17 cellular contexts compared by ENCODE assay signal in genomic region chr4:97496298-97496873, GRCh38.
DNase-seq lines count a peak whose midpoint lies in the region; ATAC-seq, FAIRE-seq and TF ChIP-seq lines count a peak whose summit lies in the region.
"Had no signal": no experiment of that assay in that cellular context is flagged by ENCODE, and none has a peak within 500 bp of the region (broad histone marks: within the 10 kb centered on the region; RNA-seq: fewer than 3 reads in every experiment).

No MANE protein-coding gene starts in this region.

- no peaks in the 10 kb centered on the region for H3K79me2 ChIP-seq in GM23338 (replicated peaks; ENCODE audit: insufficient read depth)
- no peaks in the 10 kb centered on the region for H3K79me2 ChIP-seq in PC-3 (ENCODE audit: low read length)
- H3K79me2 ChIP-seq in H1 (ENCODE audit: control insufficient read depth in 1 of 2, insufficient read depth in 2 of 2, low read length in 2 of 2): no peaks in the 10 kb centered on the region

- no peak overlapping the region for H4K91ac ChIP-seq in H1 (replicated peaks; ENCODE audit: insufficient read length, low read length)

- H3K36me3 ChIP-seq in GM23338 (ENCODE audit: insufficient read depth): no peaks in the 10 kb centered on the region
- no peaks in the 10 kb centered on the region for H3K36me3 ChIP-seq in PC-3 (ENCODE audit: low read depth, low read length)
- H3K36me3 ChIP-seq in H1 (ENCODE audit: control insufficient read depth in 2 of 4, insufficient read depth in 4 of 4, low read length in 3 of 4): no peaks in the 10 kb centered on the region
- no peaks in the 10 kb centered on the region for H3K36me3 ChIP-seq in adrenal gland (replicated peaks in 1 of 2)
- H3K36me3 ChIP-seq in stomach: no peaks in the 10 kb centered on the region
- H3K36me3 ChIP-seq: BE2C, lower lobe of right lung had no signal

- H3F3A ChIP-seq in GM23338 (replicated peaks; ENCODE audit: low read depth) (no peaks in the 10 kb centered on the region), PC-3 (ENCODE audit: low read length, unreplicated experiment) (peaks cover 3% of the 10 kb centered on the region)

- H2BK120ac ChIP-seq in H1 (replicated peaks; ENCODE audit: low read depth, low read length): no peak overlapping the region

- TF ChIP-seq EP300 in H1 (IDR thresholded peaks at IDR 0.05; ENCODE audit: borderline replicate concordance in 1 of 2, low read depth in 2 of 2, low read length in 2 of 2) (no peak), stomach (IDR thresholded peaks at IDR 0.05) (no peak)

- H3K9me3 ChIP-seq in PC-3 (ENCODE audit: low read length) (no peaks in the 10 kb centered on the region), H1 (ENCODE audit: insufficient read depth in 2 of 2, low read depth in 1 of 2, low read length in 1 of 2) (no peaks in the 10 kb centered on the region), adrenal gland (replicated peaks in 1 of 3) (no peaks in the 10 kb centered on the region), stomach (no peaks in the 10 kb centered on the region)
- H3K9me3 ChIP-seq: BE2C, lower lobe of right lung had no signal

- H3K27ac Mint-ChIP-seq in GM23338 (peak overlapping the region; percentile 33; the same call in 1 of the 2 replicates), neural crest cell (ENCODE audit: unreplicated experiment) (peak overlapping the region; percentile 45)
- no peak overlapping the region for H3K27ac Mint-ChIP-seq in activated CD8-positive, alpha-beta T cell treated with anti-CD3 and anti-CD28 coated beads for 36 hours
- H3K27ac Mint-ChIP-seq: stimulated activated naive CD8-positive, alpha-beta T cell treated with anti-CD3 and anti-CD28 coated beads, Interleukin-15, Interleukin-2, amounts not matched to agents 100 ng/mL and 50 ng/mL, for 24 hours; WTC11 had no signal

- H3K27ac ChIP-seq in GM23338 (ENCODE audit: low read depth) (no peak overlapping the region), PC-3 (ENCODE audit: low read length) (peak overlapping the region; percentile 79), H1 (ENCODE audit: low read depth, low read length) (no peak overlapping the region), adrenal gland (no peak overlapping the region), stomach (no peak overlapping the region)
- H3K27ac ChIP-seq: lower lobe of right lung had no signal

- H4K20me1 ChIP-seq in GM23338 (replicated peaks; ENCODE audit: insufficient read depth) (no peaks in the 10 kb centered on the region), PC-3 (ENCODE audit: low read length) (no peaks in the 10 kb centered on the region), H1 (replicated peaks in 1 of 2; ENCODE audit: control insufficient read depth in 1 of 2, insufficient read depth in 2 of 2, low read length in 2 of 2) (no peaks in the 10 kb centered on the region)

- no peak overlapping the region for H2BK12ac ChIP-seq in H1 (ENCODE audit: low read depth, low read length)

- H3K27me3 Mint-ChIP-seq in GM23338 (ENCODE audit: insufficient read depth, low read depth, poor library complexity) (no peaks in the 10 kb centered on the region), neural crest cell (ENCODE audit: low read depth) (no peaks in the 10 kb centered on the region)
- no peaks in the 10 kb centered on the region for H3K27me3 Mint-ChIP-seq in activated CD8-positive, alpha-beta T cell treated with anti-CD3 and anti-CD28 coated beads for 36 hours
- H3K27me3 Mint-ChIP-seq: stimulated activated naive CD8-positive, alpha-beta T cell treated with anti-CD3 and anti-CD28 coated beads, Interleukin-15, Interleukin-2, amounts not matched to agents 100 ng/mL and 50 ng/mL, for 24 hours had no signal

- no peak overlapping the region for H3K4ac ChIP-seq in H1 (replicated peaks; ENCODE audit: insufficient read length, low read depth, low read length)

- no peak for TF ChIP-seq RAD21 in H1 (IDR thresholded peaks at IDR 0.05 in 1 of 2, conservative IDR thresholded peaks at IDR 0.05 in 1 of 2; ENCODE audit: low read depth in 2 of 2, low read length in 2 of 2)

- no peak overlapping the region for H4K8ac ChIP-seq in H1 (ENCODE audit: extremely low read depth, insufficient read depth, low read length)

- H3K4me3 Mint-ChIP-seq in GM23338: no peak overlapping the region
- peak overlapping the region; percentile 13 for H3K4me3 Mint-ChIP-seq in neural crest cell
- no peak overlapping the region for H3K4me3 Mint-ChIP-seq in activated CD8-positive, alpha-beta T cell treated with anti-CD3 and anti-CD28 coated beads for 36 hours
- H3K4me3 Mint-ChIP-seq: stimulated activated naive CD8-positive, alpha-beta T cell treated with anti-CD3 and anti-CD28 coated beads, Interleukin-15, Interleukin-2, amounts not matched to agents 100 ng/mL and 50 ng/mL, for 24 hours; WTC11 had no signal

- H3K36me3 Mint-ChIP-seq in GM23338 (ENCODE audit: low read depth): no peaks in the 10 kb centered on the region
- H3K36me3 Mint-ChIP-seq in neural crest cell (ENCODE audit: low read depth): no peaks in the 10 kb centered on the region
- H3K36me3 Mint-ChIP-seq in activated CD8-positive, alpha-beta T cell treated with anti-CD3 and anti-CD28 coated beads for 36 hours (ENCODE audit: low read depth): no peaks in the 10 kb centered on the region
- H3K36me3 Mint-ChIP-seq: WTC11 had no signal

- no peak overlapping the region for H3K23ac ChIP-seq in H1 (ENCODE audit: insufficient read length)

- no peak overlapping the region for H2BK15ac ChIP-seq in H1 (ENCODE audit: low read length)

- no peak overlapping the region for H3K56ac ChIP-seq in H1 (replicated peaks; ENCODE audit: insufficient read length, low read depth, low read length)

- peaks cover 36% of the 10 kb centered on the region for H3K4me1 Mint-ChIP-seq in GM23338
- H3K4me1 Mint-ChIP-seq in neural crest cell: peaks cover 23% of the 10 kb centered on the region
- no peaks in the 10 kb centered on the region for H3K4me1 Mint-ChIP-seq in activated CD8-positive, alpha-beta T cell treated with anti-CD3 and anti-CD28 coated beads for 36 hours (ENCODE audit: low read depth)

- H2BK5ac ChIP-seq in H1 (ENCODE audit: low read depth, low read length): no peak overlapping the region

- no peak overlapping the region for H4K5ac ChIP-seq in H1 (ENCODE audit: insufficient read length, low read depth, low read length)

- TF ChIP-seq POLR2A in H1 (IDR thresholded peaks at IDR 0.05; ENCODE audit: control extremely low read depth in 1 of 2, low read depth in 2 of 2, low read length in 2 of 2) (no peak), adrenal gland (IDR thresholded peaks at IDR 0.05) (no peak), stomach (IDR thresholded peaks at IDR 0.05) (no peak)

- H3K4me1 ChIP-seq in GM23338 (ENCODE audit: insufficient read depth): peaks cover 48% of the 10 kb centered on the region
- peaks cover 65% of the 10 kb centered on the region for H3K4me1 ChIP-seq in PC-3 (ENCODE audit: insufficient read depth, low read length)
- peaks cover 0 to 7% (median 3%) of the 10 kb centered on the region in 4 experiments; a peak in 3 of 7 replicates for H3K4me1 ChIP-seq in H1 (replicated peaks in 1 of 4; ENCODE audit: control insufficient read depth in 3 of 4, insufficient read depth in 4 of 4, low read length in 3 of 4)
- H3K4me1 ChIP-seq in adrenal gland (replicated peaks in 1 of 2): no peaks in the 10 kb centered on the region
- no peaks in the 10 kb centered on the region for H3K4me1 ChIP-seq in stomach
- H3K4me1 ChIP-seq: BE2C, lower lobe of right lung had no signal

- POLR2A ChIA-PET in PC-3 (lab: Charles Lee; ENCODE audit: unreplicated experiment): no interaction called here
- POLR2A ChIA-PET in H1 (lab: Charles Lee; ENCODE audit: partially characterized antibody): no interaction called here
- POLR2A ChIA-PET in activated CD8-positive, alpha-beta T cell treated with anti-CD3 and anti-CD28 coated beads for 36 hours (lab: Charles Lee): no interaction called here

- H3K4me2 ChIP-seq in GM23338: no peak overlapping the region
- peak overlapping the region; percentile 46 for H3K4me2 ChIP-seq in PC-3 (ENCODE audit: low read length)
- H3K4me2 ChIP-seq in H1 (ENCODE audit: insufficient read depth in 1 of 2, low read depth in 2 of 2, low read length in 2 of 2): no peak overlapping the region

- no peaks in the 10 kb centered on the region for H3K9me3 Mint-ChIP-seq in GM23338
- no peaks in the 10 kb centered on the region for H3K9me3 Mint-ChIP-seq in neural crest cell
- H3K9me3 Mint-ChIP-seq in activated CD8-positive, alpha-beta T cell treated with anti-CD3 and anti-CD28 coated beads for 36 hours: no peaks in the 10 kb centered on the region
- H3K9me3 Mint-ChIP-seq: stimulated activated naive CD8-positive, alpha-beta T cell treated with anti-CD3 and anti-CD28 coated beads, Interleukin-15, Interleukin-2, amounts not matched to agents 100 ng/mL and 50 ng/mL, for 24 hours; WTC11 had no signal

- H3K4me3 ChIP-seq in GM23338 (no peak overlapping the region), PC-3 (ENCODE audit: low read length) (no peak overlapping the region), H1 (ENCODE audit: extremely low read depth in 1 of 4, insufficient read depth in 2 of 4, low read depth in 3 of 4, low read length in 4 of 4) (no peak overlapping the region), adrenal gland (no peak overlapping the region), stomach (no peak overlapping the region)
- H3K4me3 ChIP-seq: lower lobe of right lung had no signal

- H3K9ac ChIP-seq in PC-3 (ENCODE audit: low read length) (peak overlapping the region; percentile 13; the same call in 1 of the 2 replicates), H1 (replicated peaks in 1 of 4; ENCODE audit: extremely low read depth in 1 of 4, low read depth in 3 of 4, low read length in 3 of 4) (no peak overlapping the region)

- WGBS in H1 (ENCODE audit: extremely low coverage in 1 of 2, insufficient coverage in 1 of 2, insufficient read length in 1 of 2, insufficient replicate concordance in 2 of 2, low coverage in 1 of 2, low lambda C conversion rate in 2 of 2, missing lambda C conversion rate in 1 of 2), 2 experiments: 79% methylated on average over 3 of the region's 3 CpGs; no CpG with 5 or more reads in 1 of the 2 experiments
- 59 to 68% (median 61%) methylated on average over 3 of the region's 3 CpGs for WGBS in adrenal gland, 4 donors
- WGBS in stomach, 5 donors: 26 to 35% (median 33%) methylated on average over 3 of the region's 3 CpGs

- H3K27me3 ChIP-seq in GM23338 (ENCODE audit: insufficient read depth) (no peaks in the 10 kb centered on the region), PC-3 (ENCODE audit: low read length) (no peaks in the 10 kb centered on the region), H1 (replicated peaks in 1 of 4; ENCODE audit: control insufficient read depth in 3 of 4, extremely low read depth in 1 of 4, insufficient read depth in 3 of 4, low read length in 3 of 4) (no peaks in the 10 kb centered on the region), adrenal gland (no peaks in the 10 kb centered on the region), stomach (no peaks in the 10 kb centered on the region)
- H3K27me3 ChIP-seq: BE2C had no signal

- no peaks in the 10 kb centered on the region for H3K23me2 ChIP-seq in H1 (ENCODE audit: low read depth, low read length)

- DNase-seq in GM23338 (ENCODE audit: low spot score): no peak
- DNase-seq in PC-3: peak; percentile 73
- DNase-seq in H1 (ENCODE audit: low read depth in 1 of 2, low spot score in 2 of 2): no peak
- no peak for DNase-seq in neural crest cell (ENCODE audit: low read depth, low spot score)
- DNase-seq in activated CD8-positive, alpha-beta T cell treated with anti-CD3 and anti-CD28 coated beads for 36 hours: no peak
- no peak for DNase-seq in adrenal gland
- DNase-seq in stomach: no peak
- DNase-seq in Kasumi-1 (lab: John Stamatoyannopoulos, UW): no peak
- DNase-seq: activated T-cell treated with anti-CD3 and anti-CD28 coated beads for 4 hours; BE2C; effector CD4-positive, alpha-beta T cell; lower lobe of right lung; NCI-H1436 had no signal

- CTCF ChIA-PET in PC-3 (lab: Charles Lee) (interaction anchor here (0.7 kb wide), 1 partner anchor 490 kb away, joined by 4 read pairs; no protein-coding TSS in a partner anchor), H1 (lab: Charles Lee; ENCODE audit: partially characterized antibody) (no interaction called here)
- CTCF ChIA-PET in activated CD8-positive, alpha-beta T cell treated with anti-CD3 and anti-CD28 coated beads for 36 hours (lab: Charles Lee): no interaction called here

- no peak for FAIRE-seq in H1 (lab: Jason Lieb, UNC)
- FAIRE-seq: H54, HTR-8/SVneo had no signal

- no peak overlapping the region for H2AK5ac ChIP-seq in H1 (ENCODE audit: low read depth, low read length)

- no peak overlapping the region for H3K18ac ChIP-seq in H1 (ENCODE audit: extremely low read depth, low read length)

- H3K79me1 ChIP-seq in H1 (ENCODE audit: low read depth, low read length): no peaks in the 10 kb centered on the region

- ATAC-seq in GM23338: no peak
- ATAC-seq in PC-3: peak; percentile 53
- ATAC-seq in activated CD8-positive, alpha-beta T cell treated with anti-CD3 and anti-CD28 coated beads for 36 hours: no peak
- ATAC-seq: lower lobe of right lung, WTC11 had no signal

- no peak overlapping the region for H3K14ac ChIP-seq in H1 (ENCODE audit: insufficient read length)

- no peak for TF ChIP-seq CTCF in GM23338 (conservative IDR thresholded peaks at IDR 0.05; ENCODE audit: low read depth in 2 of 2)
- no peak for TF ChIP-seq CTCF in PC-3 (conservative IDR thresholded peaks at IDR 0.05; ENCODE audit: low read depth, low read length)
- no peak for TF ChIP-seq CTCF in H1 (IDR thresholded peaks at IDR 0.05; ENCODE audit: control extremely low read depth in 1 of 3, insufficient read depth in 1 of 3, low read depth in 1 of 3, low read length in 3 of 3)
- no peak for TF ChIP-seq CTCF in neural crest cell (conservative IDR thresholded peaks at IDR 0.05)
- TF ChIP-seq CTCF in activated CD8-positive, alpha-beta T cell treated with anti-CD3 and anti-CD28 coated beads for 36 hours (IDR thresholded peaks at IDR 0.05): no peak
- TF ChIP-seq CTCF in adrenal gland (IDR thresholded peaks at IDR 0.05): no peak
- TF ChIP-seq CTCF in stomach (IDR thresholded peaks at IDR 0.05): no peak

- H3K9me2 ChIP-seq in GM23338 (ENCODE audit: insufficient read depth) (no peaks in the 10 kb centered on the region), PC-3 (replicated peaks; ENCODE audit: low read length) (no peaks in the 10 kb centered on the region)

- intact Hi-C loops in PC-3 (cut with micrococcal nuclease): loop anchor here (5.0 to 10.0 kb wide), 3 partner anchors 91 to 226 kb away; no protein-coding TSS in a partner anchor
- intact Hi-C loops in activated CD8-positive, alpha-beta T cell treated with anti-CD3 and anti-CD28 coated beads for 36 hours (cut with micrococcal nuclease): no loop called here
- intact Hi-C loops in adrenal gland (cut with DNase I): no loop called here
- intact Hi-C loops in stomach (cut with DNase I; ENCODE audit: low total_unique reads): no loop called here

- no peak overlapping the region for H2BK20ac ChIP-seq in H1 (ENCODE audit: low read length)

- no TSS peak for BruUV-seq in PC-3 (replicated peaks; lab: Mats Ljungman, UMichigan)

- peak overlapping the region; percentile 20; the same call in 1 of the 2 replicates for H2AFZ ChIP-seq in GM23338
- peak overlapping the region; percentile 10; the same call in 1 of the 2 replicates for H2AFZ ChIP-seq in PC-3 (ENCODE audit: low read length)
- peak overlapping the region; percentile 61; the same call in 1 of the 2 replicates for H2AFZ ChIP-seq in H1 (ENCODE audit: low read length)

Comparison
In these comparisons a context has a peak if more than half of its experiments do, and no peak if none do; other contexts are left out.
1. H2AFZ ChIP-seq: peak in every context shown above with its lines; median percentile 61 in H1; 20 in GM23338; 10 in PC-3.